In genomic region chr3:24829632-24830229, GRCh38 we compare ENCODE assay signal across 8 cellular contexts.
DNase-seq lines count a peak whose midpoint lies in the region; ATAC-seq lines count a peak whose summit lies in the region.

No MANE protein-coding gene starts in this region.

- H3K27me3 ChIP-seq in rectal smooth muscle tissue (ENCODE audit: control insufficient read depth, insufficient read depth, low read length): no peaks in the 10 kb centered on the region

- intact Hi-C loops in left ventricle myocardium superior (cut with micrococcal nuclease): no loop called here

- DNase-seq in RPMI8226 (peak; percentile 7), left ventricle myocardium superior (peak; percentile 30), NCI-H345 (lab: John Stamatoyannopoulos, UW) (no peak), NCI-H1694 (lab: John Stamatoyannopoulos, UW) (no peak), dermis blood vessel endothelial cell (no peak)

- no peaks in the 10 kb centered on the region for H3K9me3 ChIP-seq in ES-I3 (ENCODE audit: control insufficient read depth, insufficient read depth, low read length)

- H3K36me3 ChIP-seq in ES-I3 (ENCODE audit: insufficient read depth, low read length): no peaks in the 10 kb centered on the region
- H3K36me3 ChIP-seq in rectal smooth muscle tissue (ENCODE audit: control insufficient read depth, insufficient read depth, low read length): no peaks in the 10 kb centered on the region

- H3K4me1 ChIP-seq in ES-I3 (ENCODE audit: insufficient read depth, low read length): no peaks in the 10 kb centered on the region; the same call in none of the 2 replicates
- peaks cover 3% of the 10 kb centered on the region for H3K4me1 ChIP-seq in rectal smooth muscle tissue (ENCODE audit: control insufficient read depth, insufficient read depth, low read length)

- H3K9ac ChIP-seq in ES-I3 (ENCODE audit: low read depth, low read length): peak overlapping the region; percentile 61; the same call in 1 of the 2 replicates
- H3K9ac ChIP-seq in rectal smooth muscle tissue (ENCODE audit: low read length): no peak overlapping the region

- H3K27ac ChIP-seq in rectal smooth muscle tissue (ENCODE audit: low read depth, low read length): no peak overlapping the region

- ATAC-seq in left ventricle myocardium superior (peak; percentile 74), HG03571 (IDR thresholded peaks at IDR 0.05; ENCODE audit: unreplicated experiment) (no peak)

- peak overlapping the region; percentile 63 for H3K4me3 ChIP-seq in rectal smooth muscle tissue (ENCODE audit: low read length)

Comparison
In these comparisons a context has a peak if more than half of its experiments do, and no peak if none do; other contexts are left out.
1. DNase-seq: peak in RPMI8226 (single experiment) and left ventricle myocardium superior (single experiment); none in NCI-H345 (single experiment), NCI-H1694 (single experiment) and dermis blood vessel endothelial cell (single experiment).